ENCODE assay signal across 9 cellular contexts in genomic region chr6:10425177-10425972, GRCh38. TPM values are rescaled to one million over a fixed set of nuclear protein-coding genes. Genes with fewer than 3 reads are reported as not detected.
A peak's percentile ranks its signal among the peaks of the same experiment; 100 is the strongest.
DNase-seq lines count a peak whose midpoint lies in the region; ATAC-seq and TF ChIP-seq lines count a peak whose summit lies in the region.
"Had no signal": no experiment of that assay in that cellular context is flagged by ENCODE, and none has a peak within 500 bp of the region (broad histone marks: within the 10 kb centered on the region; RNA-seq: fewer than 3 reads in every experiment).

No MANE protein-coding gene starts in this region.

- intact Hi-C loops in activated B cell treated with CpG ODN at 0.5 μM for 24 hours (cut with micrococcal nuclease) (loop anchor here (2.0 kb wide), 1 partner anchor 15 kb away; no protein-coding TSS in a partner anchor), gastrocnemius medialis (cut with DNase I; ENCODE audit: low total_unique reads) (loop anchor here (5.0 kb wide), 1 partner anchor 1443 kb away; no protein-coding TSS in a partner anchor), uterus (cut with DNase I; ENCODE audit: low total_unique reads) (no loop called here)

- H3K4me1 Mint-ChIP-seq in activated B cell treated with CpG ODN at 0.5 μM for 24 hours, result peaks cover 27% of the 10 kb centered on the region

- TF ChIP-seq CTCF in GM06990 (IDR thresholded peaks at IDR 0.05; ENCODE audit: insufficient read depth, low read length, poor library complexity, severe bottlenecking), result no peak
- no peak for TF ChIP-seq CTCF in activated B cell treated with CpG ODN at 0.5 μM for 24 hours (IDR thresholded peaks at IDR 0.05)
- no peak for TF ChIP-seq CTCF in gastrocnemius medialis (IDR thresholded peaks at IDR 0.05 in 4 of 5, conservative IDR thresholded peaks at IDR 0.05 in 1 of 5)
- no peak for TF ChIP-seq CTCF in uterus (IDR thresholded peaks at IDR 0.05)

- H3K4me1 ChIP-seq in iPS-20b (ENCODE audit: insufficient read depth, low read length), result peaks cover 3% of the 10 kb centered on the region; the same call in 1 of the 2 replicates
- peaks cover 4 to 10% of the 10 kb centered on the region in 2 donors for H3K4me1 ChIP-seq in gastrocnemius medialis
- H3K4me1 ChIP-seq in uterus, result peaks cover 0 to 6% of the 10 kb centered on the region in 2 donors

- peaks cover 68% of the 10 kb centered on the region for H3K27me3 Mint-ChIP-seq in activated B cell treated with CpG ODN at 0.5 μM for 24 hours

- no peak overlapping the region for H3K9ac ChIP-seq in iPS-20b (ENCODE audit: low read depth, low read length)

- no peak for ATAC-seq in activated B cell treated with CpG ODN at 0.5 μM for 24 hours (ENCODE audit: low read depth)
- no peak for ATAC-seq in gastrocnemius medialis
- no peak for ATAC-seq in HG03108 (IDR thresholded peaks at IDR 0.05; ENCODE audit: unreplicated experiment)
- no peak for ATAC-seq in GM19035 (IDR thresholded peaks at IDR 0.05; ENCODE audit: unreplicated experiment)

- DNase-seq in GM06990 (ENCODE audit: extremely low read depth, insufficient read length), result no peak
- DNase-seq in activated B cell treated with CpG ODN at 0.5 μM for 24 hours, result no peak
- no peak for DNase-seq in gastrocnemius medialis
- DNase-seq in DMS79 (lab: John Stamatoyannopoulos, UW), result no peak
- DNase-seq in uterus, result no peak
- DNase-seq: stimulated activated CD4-positive, alpha-beta T cell treated with anti-CD3 and anti-CD28 coated beads, Interleukin-4, amount 100 ng/mL, for 1 hour had no signal

- peak overlapping the region; percentile 17 for H3K4me3 Mint-ChIP-seq in activated B cell treated with CpG ODN at 0.5 μM for 24 hours

- no peaks in the 10 kb centered on the region for H3K36me3 ChIP-seq in GM06990 (ENCODE audit: control insufficient read depth, insufficient read depth, low read length)
- H3K36me3 ChIP-seq in iPS-20b (ENCODE audit: insufficient read depth, low read depth, low read length), result no peaks in the 10 kb centered on the region
- no peaks in the 10 kb centered on the region for H3K36me3 ChIP-seq in gastrocnemius medialis
- H3K36me3 ChIP-seq in uterus, result no peaks in the 10 kb centered on the region

- H3K27ac ChIP-seq in iPS-20b (ENCODE audit: low read length) (no peak overlapping the region), gastrocnemius medialis (no peak overlapping the region), uterus (no peak overlapping the region)

- H3K27me3 ChIP-seq in GM06990 (replicated peaks; ENCODE audit: control insufficient read depth, insufficient read depth, low read length), result peaks cover 4% of the 10 kb centered on the region
- peaks cover 100% of the 10 kb centered on the region for H3K27me3 ChIP-seq in iPS-20b (ENCODE audit: insufficient read depth, low read length)
- H3K27me3 ChIP-seq in gastrocnemius medialis, result peaks cover 71 to 74% (median 71%) of the 10 kb centered on the region in 3 donors
- peaks cover 0 to 52% of the 10 kb centered on the region in 2 donors for H3K27me3 ChIP-seq in uterus

- TF ChIP-seq POLR2A in gastrocnemius medialis (IDR thresholded peaks at IDR 0.05), result no peak
- no peak for TF ChIP-seq POLR2A in uterus (IDR thresholded peaks at IDR 0.05)

- in situ Hi-C loops in gastrocnemius medialis (cut with MboI; ENCODE audit: low sequenced_read_pairs in 4 of 4), result loop anchor here (25.0 kb wide), 3 partner anchors 388 to 1438 kb away; no protein-coding TSS in a partner anchor

- POLR2A ChIA-PET in activated B cell treated with CpG ODN at 0.5 μM for 24 hours (lab: Charles Lee), result no interaction called here

- no peak overlapping the region for H3K27ac Mint-ChIP-seq in activated B cell treated with CpG ODN at 0.5 μM for 24 hours

- peaks cover 3% of the 10 kb centered on the region for H3K9me3 Mint-ChIP-seq in activated B cell treated with CpG ODN at 0.5 μM for 24 hours

- H3K4me3 ChIP-seq in GM06990 (replicated peaks; ENCODE audit: low read depth, low read length) (peak overlapping the region; percentile 61), iPS-20b (ENCODE audit: low read length) (peak overlapping the region; percentile 65), gastrocnemius medialis (peak overlapping the region; percentile 44 to 69 (median 50)), uterus (peak overlapping the region in 1 of 2 donors; percentile 30)

- no peaks in the 10 kb centered on the region for H3K36me3 Mint-ChIP-seq in activated B cell treated with CpG ODN at 0.5 μM for 24 hours (ENCODE audit: low read depth)

- H3K9me3 ChIP-seq in iPS-20b (ENCODE audit: insufficient read depth, low read depth, low read length) (peaks cover 8% of the 10 kb centered on the region; the same call in 1 of the 2 replicates), gastrocnemius medialis (no peaks in the 10 kb centered on the region), uterus (no peaks in the 10 kb centered on the region)

- CTCF ChIA-PET in activated B cell treated with CpG ODN at 0.5 μM for 24 hours (lab: Charles Lee), result no interaction called here

RNA-seq across cellular contexts. Expression of gene TFAP2A, which starts 10.5 kb away (rescaled TPM):
- total RNA-seq in activated B cell treated with CpG ODN at 0.5 μM for 24 hours, result not detected in 2 replicates
- not detected for total RNA-seq in gastrocnemius medialis
- total RNA-seq in uterus, result under 1 TPM in 2 of 4 donors, not detected in 2; 0.21 TPM
